Comparison of ENCODE assay signal across 18 cellular contexts in genomic region chr2:40120957-40121356, GRCh38.
"Had no signal": no experiment of that assay in that cellular context is flagged by ENCODE, and none has a peak within 500 bp of the region (broad histone marks: within the 10 kb centered on the region; RNA-seq: fewer than 3 reads in every experiment).

No MANE protein-coding gene starts in this region.

- DNase-seq: Kasumi-1, KG1, MV-4-11, NCI-H1048, NCI-H1105, NCI-H1417, NCI-H1436 treated with DMSO at 0.1 percent for 48 hours, NCI-H1930, NCI-H2081, NCI-H2107, NCI-H2227 treated with DMSO at 0.1 percent for 48 hours, NCI-H524, NCI-H69, NCI-H774, RPMI8226, SHP77, SK-N-SH, SW 1271 had no signal

- H3K9me2 ChIP-seq: SK-N-SH had no signal

- H3K9me3 ChIP-seq: SK-N-SH had no signal

- H3K9ac ChIP-seq: SK-N-SH had no signal

- H3K4me2 ChIP-seq: SK-N-SH had no signal
